1 cellular context compared by ENCODE assay signal in the genomic region with DNA sequence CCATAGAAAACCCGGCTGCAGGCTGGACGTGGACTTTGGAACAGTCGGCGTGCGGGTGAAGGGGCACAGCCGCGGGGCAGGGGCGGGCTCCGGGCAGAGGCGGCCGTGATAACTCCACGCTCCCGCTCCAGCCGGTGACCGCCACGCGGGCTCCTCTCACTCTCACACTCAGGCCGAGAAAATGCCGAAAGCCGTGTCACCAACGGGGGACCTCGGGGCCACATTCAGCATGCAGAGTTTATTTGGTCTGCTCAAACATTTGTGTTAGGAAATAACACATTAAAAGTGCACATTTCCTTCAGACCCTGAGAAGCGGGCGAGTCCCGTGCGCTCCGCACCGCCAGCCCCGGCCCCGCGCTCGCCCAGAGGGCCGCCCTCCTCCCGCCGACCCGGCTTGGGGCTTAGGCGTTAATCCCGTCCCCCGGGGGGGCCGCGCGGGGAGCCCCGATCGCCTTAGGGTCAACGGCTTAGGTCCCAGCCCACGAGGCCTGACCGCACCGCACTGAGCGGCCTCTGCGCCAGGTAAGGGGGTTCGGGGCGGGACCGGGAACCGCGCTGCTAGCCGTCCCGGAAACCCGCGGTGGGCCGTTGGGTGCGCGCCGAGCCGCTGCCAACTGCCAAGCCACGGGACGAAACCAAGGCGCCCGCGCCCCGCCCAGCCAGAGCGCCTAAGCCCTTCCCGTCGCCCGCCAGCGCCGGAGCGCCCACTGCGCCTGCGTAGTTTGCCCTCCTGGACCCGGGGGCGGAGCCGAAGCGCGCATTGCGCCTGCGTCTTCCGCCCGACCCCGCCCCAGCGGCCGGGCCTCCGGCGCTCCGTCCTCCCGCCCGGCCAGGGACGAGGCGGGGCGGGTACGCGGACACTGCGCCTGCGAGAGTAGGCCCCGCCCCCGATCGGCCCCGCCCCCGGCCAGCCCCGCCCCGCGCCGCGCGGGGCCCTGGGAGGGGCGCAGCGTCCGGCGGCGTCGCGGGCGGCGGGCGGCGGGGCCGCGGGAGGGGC.
A peak's percentile ranks its signal among the peaks of the same experiment; 100 is the strongest.
TF ChIP-seq lines count a peak whose summit lies in the region.

A gene with protein sequence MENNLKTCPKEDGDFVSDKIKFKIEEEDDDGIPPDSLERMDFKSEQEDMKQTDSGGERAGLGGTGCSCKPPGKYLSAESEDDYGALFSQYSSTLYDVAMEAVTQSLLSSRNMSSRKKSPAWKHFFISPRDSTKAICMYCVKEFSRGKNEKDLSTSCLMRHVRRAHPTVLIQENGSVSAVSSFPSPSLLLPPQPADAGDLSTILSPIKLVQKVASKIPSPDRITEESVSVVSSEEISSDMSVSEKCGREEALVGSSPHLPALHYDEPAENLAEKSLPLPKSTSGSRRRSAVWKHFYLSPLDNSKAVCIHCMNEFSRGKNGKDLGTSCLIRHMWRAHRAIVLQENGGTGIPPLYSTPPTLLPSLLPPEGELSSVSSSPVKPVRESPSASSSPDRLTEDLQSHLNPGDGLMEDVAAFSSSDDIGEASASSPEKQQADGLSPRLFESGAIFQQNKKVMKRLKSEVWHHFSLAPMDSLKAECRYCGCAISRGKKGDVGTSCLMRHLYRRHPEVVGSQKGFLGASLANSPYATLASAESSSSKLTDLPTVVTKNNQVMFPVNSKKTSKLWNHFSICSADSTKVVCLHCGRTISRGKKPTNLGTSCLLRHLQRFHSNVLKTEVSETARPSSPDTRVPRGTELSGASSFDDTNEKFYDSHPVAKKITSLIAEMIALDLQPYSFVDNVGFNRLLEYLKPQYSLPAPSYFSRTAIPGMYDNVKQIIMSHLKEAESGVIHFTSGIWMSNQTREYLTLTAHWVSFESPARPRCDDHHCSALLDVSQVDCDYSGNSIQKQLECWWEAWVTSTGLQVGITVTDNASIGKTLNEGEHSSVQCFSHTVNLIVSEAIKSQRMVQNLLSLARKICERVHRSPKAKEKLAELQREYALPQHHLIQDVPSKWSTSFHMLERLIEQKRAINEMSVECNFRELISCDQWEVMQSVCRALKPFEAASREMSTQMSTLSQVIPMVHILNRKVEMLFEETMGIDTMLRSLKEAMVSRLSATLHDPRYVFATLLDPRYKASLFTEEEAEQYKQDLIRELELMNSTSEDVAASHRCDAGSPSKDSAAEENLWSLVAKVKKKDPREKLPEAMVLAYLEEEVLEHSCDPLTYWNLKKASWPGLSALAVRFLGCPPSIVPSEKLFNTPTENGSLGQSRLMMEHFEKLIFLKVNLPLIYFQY (plus strand): TSS at position 947 of the 997 bp plus-strand sequence. CDS start 29,819 bp downstream, outside the sequence.

TF ChIP-seq in endothelial cell of umbilical vein, 7 proteins besides CTCF, POLR2A, EP300 and RAD21:
- TF ChIP-seq EZH2 (IDR thresholded peaks at IDR 0.05; ENCODE audit: borderline replicate concordance, low read depth, low read length, severe bottlenecking): no peak
- peak; percentile 60 for TF ChIP-seq POLR2AphosphoS5 (IDR thresholded peaks at IDR 0.05; ENCODE audit: insufficient read depth, low read depth, low read length)
- TF ChIP-seq, protein P1, sequence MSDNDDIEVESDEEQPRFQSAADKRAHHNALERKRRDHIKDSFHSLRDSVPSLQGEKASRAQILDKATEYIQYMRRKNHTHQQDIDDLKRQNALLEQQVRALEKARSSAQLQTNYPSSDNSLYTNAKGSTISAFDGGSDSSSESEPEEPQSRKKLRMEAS (IDR thresholded peaks at IDR 0.05; ENCODE audit: insufficient read depth, insufficient read length): no peak
- TF ChIP-seq JUN (IDR thresholded peaks at IDR 0.05; ENCODE audit: borderline replicate concordance, insufficient read depth, insufficient read length, low read depth): no peak
